29 cellular contexts compared by ENCODE assay signal in the genomic region with DNA sequence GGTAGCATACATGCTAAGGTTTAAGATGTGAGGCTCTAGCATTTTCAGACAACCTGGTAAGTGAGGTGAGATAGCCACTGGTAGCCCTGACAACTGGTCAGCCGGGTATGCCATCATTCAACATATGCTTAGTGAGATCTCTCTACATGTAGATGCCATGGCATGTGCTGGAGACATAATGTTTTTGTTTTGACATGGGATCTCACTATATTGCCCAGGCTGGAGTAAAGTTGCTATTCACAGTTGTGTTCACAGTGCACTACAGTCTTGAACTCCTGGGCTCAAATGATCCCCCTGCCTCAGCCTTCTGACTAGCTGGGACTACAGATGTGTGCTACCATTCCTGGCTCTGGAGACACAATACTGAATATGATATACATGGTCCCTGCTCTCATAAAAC.
"Had no signal": no experiment of that assay in that cellular context is flagged by ENCODE, and none has a peak within 500 bp of the region (broad histone marks: within the 10 kb centered on the region; RNA-seq: fewer than 3 reads in every experiment).

No MANE protein-coding gene starts in this region.

- H3K36me3 ChIP-seq: stomach, suprapubic skin, thoracic aorta, thyroid gland, tibial artery, transverse colon, upper lobe of left lung, upper lobe of right lung, uterus, vagina had no signal

- H3K4me3 ChIP-seq: stomach, suprapubic skin, testis, thoracic aorta, thyroid gland, tibial artery, tibial nerve, transverse colon, upper lobe of left lung, upper lobe of right lung, uterus, vagina had no signal

- H3K27me3 ChIP-seq: stomach, suprapubic skin, testis, thyroid gland, tibial artery, tibial nerve, transverse colon, upper lobe of left lung, upper lobe of right lung, uterus, vagina had no signal

- H3K36me3 Mint-ChIP-seq: stimulated activated effector memory CD8-positive, alpha-beta T cell treated with anti-CD3 and anti-CD28 coated beads, Interleukin-12 subunit alpha, Interleukin-12 subunit beta, amount 100 ng/mL, for 72 hours; stimulated activated memory B cell treated with anti-CD40 and anti-IgM and Interleukin-4, amounts not matched to agents 10 μg/mL and 1 μg/mL and 100 μg/mL, for 72 hours; stimulated activated naive B cell treated with anti-CD40 and anti-IgM and Interleukin-4, amounts not matched to agents 10 μg/mL and 1 μg/mL and 100 μg/mL, for 72 hours; type B pancreatic cell had no signal

- H3K27ac Mint-ChIP-seq: stimulated activated effector memory CD8-positive, alpha-beta T cell treated with anti-CD3 and anti-CD28 coated beads, Interleukin-12 subunit alpha, Interleukin-12 subunit beta, amount 100 ng/mL, for 72 hours; stimulated activated memory B cell treated with anti-CD40 and anti-IgM and Interleukin-4, amounts not matched to agents 10 μg/mL and 1 μg/mL and 100 μg/mL, for 72 hours; stimulated activated naive B cell treated with anti-CD40 and anti-IgM and Interleukin-4, amounts not matched to agents 10 μg/mL and 1 μg/mL and 100 μg/mL, for 72 hours; stimulated activated naive CD8-positive, alpha-beta T cell treated with anti-CD3 and anti-CD28 coated beads, Interleukin-15, amount 100 ng/mL, for 72 hours; stimulated activated naive CD8-positive, alpha-beta T cell treated with anti-CD3 and anti-CD28 coated beads, Interleukin-15, Interleukin-2, amounts not matched to agents 100 ng/mL and 50 ng/mL, for 24 hours; type B pancreatic cell had no signal

- DNase-seq: stimulated activated CD4-positive, alpha-beta T cell treated with anti-CD3 and anti-CD28 coated beads, Interleukin-2, amount 100 ng/mL, for 48 hours; stimulated activated CD4-positive, alpha-beta T cell treated with anti-CD3 and anti-CD28 coated beads, Interleukin-4, amount 100 ng/mL, for 1 hour; stimulated activated CD4-positive, alpha-beta T cell treated with anti-CD3 and anti-CD28 coated beads, Interleukin-4, amount 100 ng/mL, for 24 hours; stimulated activated CD4-positive, alpha-beta T cell treated with anti-CD3 and anti-CD28 coated beads, Interleukin-4, amount 100 ng/mL, for 4 hours; stimulated activated CD8-positive, alpha-beta memory T cell treated with anti-CD3 and anti-CD28 coated beads, Interleukin-4, amount 100 ng/mL, for 48 hours; stimulated activated naive B cell treated with anti-CD40 and anti-IgM and Interleukin-4, amounts not matched to agents 10 μg/mL and 1 μg/mL and 100 μg/mL, for 72 hours; stimulated activated naive CD4-positive, alpha-beta T cell; stimulated activated naive CD4-positive, alpha-beta T cell treated with Interleukin-2 at 50 U/mL for 16 hours; stimulated activated naive CD8-positive, alpha-beta T cell treated with anti-CD3 and anti-CD28 coated beads, Interleukin-15, amount 100 ng/mL, for 72 hours; stimulated activated naive CD8-positive, alpha-beta T cell treated with anti-CD3 and anti-CD28 coated beads, Interleukin-15, Interleukin-2, amounts not matched to agents 100 U/mL and 50 U/mL, for 24 hours; stomach; substantia nigra; testis; thyroid gland; tibial artery; transverse colon; trophoblast cell; upper lobe of left lung; upper lobe of right lung; uterus had no signal

- H3K27ac ChIP-seq: stomach, suprapubic skin, testis, thoracic aorta, thyroid gland, tibial artery, tibial nerve, transverse colon, upper lobe of left lung, upper lobe of right lung, uterus, vagina had no signal

- ATAC-seq: stimulated activated effector memory CD8-positive, alpha-beta T cell treated with anti-CD3 and anti-CD28 coated beads, Interleukin-12 subunit alpha, Interleukin-12 subunit beta, amount 100 ng/mL, for 72 hours; stimulated activated memory B cell treated with anti-CD40 and anti-IgM and Interleukin-4, amounts not matched to agents 10 μg/mL and 1 μg/mL and 100 μg/mL, for 72 hours; stimulated activated naive B cell treated with anti-CD40 and anti-IgM and Interleukin-4, amounts not matched to agents 10 μg/mL and 1 μg/mL and 100 μg/mL, for 72 hours; stimulated activated naive CD8-positive, alpha-beta T cell treated with anti-CD3 and anti-CD28 coated beads, Interleukin-15, amount 100 ng/mL, for 72 hours; stimulated activated naive CD8-positive, alpha-beta T cell treated with anti-CD3 and anti-CD28 coated beads, Interleukin-15, Interleukin-2, amounts not matched to agents 100 U/mL and 50 U/mL, for 24 hours; upper lobe of right lung had no signal

- H3K4me1 ChIP-seq: stomach, suprapubic skin, testis, thyroid gland, tibial artery, tibial nerve, transverse colon, upper lobe of left lung, upper lobe of right lung, uterus, vagina had no signal

- FAIRE-seq: urothelium cell line had no signal

- H3K27me3 Mint-ChIP-seq: stimulated activated memory B cell treated with anti-CD40 and anti-IgM and Interleukin-4, amounts not matched to agents 10 μg/mL and 1 μg/mL and 100 μg/mL, for 72 hours; stimulated activated naive CD8-positive, alpha-beta T cell treated with anti-CD3 and anti-CD28 coated beads, Interleukin-15, amount 100 ng/mL, for 72 hours; stimulated activated naive CD8-positive, alpha-beta T cell treated with anti-CD3 and anti-CD28 coated beads, Interleukin-15, Interleukin-2, amounts not matched to agents 100 ng/mL and 50 ng/mL, for 24 hours had no signal

- H3K9me3 ChIP-seq: stomach, suprapubic skin, testis, thoracic aorta, thyroid gland, tibial artery, tibial nerve, transverse colon, upper lobe of left lung, upper lobe of right lung, uterus, vagina had no signal

- H3K9me3 Mint-ChIP-seq: stimulated activated memory B cell treated with anti-CD40 and anti-IgM and Interleukin-4, amounts not matched to agents 10 μg/mL and 1 μg/mL and 100 μg/mL, for 72 hours; stimulated activated naive CD8-positive, alpha-beta T cell treated with anti-CD3 and anti-CD28 coated beads, Interleukin-15, amount 100 ng/mL, for 72 hours; stimulated activated naive CD8-positive, alpha-beta T cell treated with anti-CD3 and anti-CD28 coated beads, Interleukin-15, Interleukin-2, amounts not matched to agents 100 ng/mL and 50 ng/mL, for 24 hours; type B pancreatic cell had no signal

- H3K4me1 Mint-ChIP-seq: stimulated activated effector memory CD8-positive, alpha-beta T cell treated with anti-CD3 and anti-CD28 coated beads, Interleukin-12 subunit alpha, Interleukin-12 subunit beta, amount 100 ng/mL, for 72 hours; stimulated activated memory B cell treated with anti-CD40 and anti-IgM and Interleukin-4, amounts not matched to agents 10 μg/mL and 1 μg/mL and 100 μg/mL, for 72 hours; stimulated activated naive B cell treated with anti-CD40 and anti-IgM and Interleukin-4, amounts not matched to agents 10 μg/mL and 1 μg/mL and 100 μg/mL, for 72 hours; stimulated activated naive CD8-positive, alpha-beta T cell treated with anti-CD3 and anti-CD28 coated beads, Interleukin-15, amount 100 ng/mL, for 72 hours had no signal

- H3K4me3 Mint-ChIP-seq: stimulated activated effector memory CD8-positive, alpha-beta T cell treated with anti-CD3 and anti-CD28 coated beads, Interleukin-12 subunit alpha, Interleukin-12 subunit beta, amount 100 ng/mL, for 72 hours; stimulated activated memory B cell treated with anti-CD40 and anti-IgM and Interleukin-4, amounts not matched to agents 10 μg/mL and 1 μg/mL and 100 μg/mL, for 72 hours; stimulated activated naive B cell treated with anti-CD40 and anti-IgM and Interleukin-4, amounts not matched to agents 10 μg/mL and 1 μg/mL and 100 μg/mL, for 72 hours; stimulated activated naive CD8-positive, alpha-beta T cell treated with anti-CD3 and anti-CD28 coated beads, Interleukin-15, amount 100 ng/mL, for 72 hours; stimulated activated naive CD8-positive, alpha-beta T cell treated with anti-CD3 and anti-CD28 coated beads, Interleukin-15, Interleukin-2, amounts not matched to agents 100 ng/mL and 50 ng/mL, for 24 hours; type B pancreatic cell had no signal
